1 cellular context compared by ENCODE assay signal in the genomic region with DNA sequence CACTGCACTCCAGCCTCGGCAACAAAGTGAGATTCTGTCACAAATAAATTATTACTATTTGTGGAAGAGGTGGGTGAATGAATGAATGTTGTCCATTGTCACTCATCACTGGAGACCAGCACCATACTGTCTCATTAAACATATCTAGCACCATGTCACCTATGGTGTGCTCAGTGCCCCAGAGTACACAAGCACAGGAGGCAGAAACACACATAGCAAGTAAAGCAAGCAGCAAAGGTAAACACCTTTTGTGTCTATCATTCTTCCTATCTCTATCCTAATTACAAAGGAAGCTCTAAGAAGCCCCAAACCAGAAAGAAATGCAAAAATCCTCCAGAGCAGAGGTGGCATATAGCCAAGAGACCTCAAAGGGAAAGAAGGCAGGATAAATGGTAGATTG.
TF ChIP-seq lines count a peak whose summit lies in the region.

No MANE protein-coding gene starts in this region.

TF ChIP-seq in HepG2, 621 proteins besides CTCF, POLR2A, EP300 and RAD21:
- TF ChIP-seq TBP (CRISPR knock-in tag; IDR thresholded peaks at IDR 0.05) (no peak), FOXP1 (IDR thresholded peaks at IDR 0.05) (no peak), FOXP1 (CRISPR knock-in tag; IDR thresholded peaks at IDR 0.05) (peak; percentile 25; the same call in 1 of the 2 replicates), FOXJ3 (CRISPR knock-in tag; IDR thresholded peaks at IDR 0.05; ENCODE audit: borderline replicate concordance) (no peak), SETDB1 (CRISPR knock-in tag; IDR thresholded peaks at IDR 0.05; ENCODE audit: borderline replicate concordance) (no peak)
